In genomic region chr16:24996731-24997130, GRCh38 we compare ENCODE assay signal across 16 cellular contexts. TPM values are rescaled to one million over a fixed set of nuclear protein-coding genes. Genes with fewer than 3 reads are reported as not detected.
DNase-seq lines count a peak whose midpoint lies in the region; ATAC-seq, FAIRE-seq and TF ChIP-seq lines count a peak whose summit lies in the region.
"Had no signal": no experiment of that assay in that cellular context is flagged by ENCODE, and none has a peak within 500 bp of the region (broad histone marks: within the 10 kb centered on the region; RNA-seq: fewer than 3 reads in every experiment).

No MANE protein-coding gene starts in this region.

- H2AFZ ChIP-seq in HepG2 (ENCODE audit: low read length) (no peak overlapping the region), keratinocyte (ENCODE audit: control insufficient read depth, low read length) (no peak overlapping the region)

- H3K9me1 ChIP-seq in keratinocyte (ENCODE audit: control insufficient read depth, extremely low read depth, insufficient read depth, low read length): no peaks in the 10 kb centered on the region

- 98% methylated on average over 2 of the region's 2 CpGs for WGBS in HepG2 (ENCODE audit: low lambda C conversion rate)
- no CpG with 5 or more reads among the region's 2 CpGs for WGBS in right lobe of liver (ENCODE audit: insufficient coverage, low coverage, low lambda C conversion rate, missing lambda C conversion rate)

- POLR2A ChIA-PET in HepG2 (lab: Yijun Ruan, JAX) (no interaction called here), activated B cell treated with CpG ODN at 0.5 μM for 24 hours (lab: Charles Lee) (interaction anchor here (0.6 to 1.2 kb wide), 5 partner anchors 15 to 436 kb away, joined by 3 to 11 read pairs (median 4); no protein-coding TSS in a partner anchor)

- H3K27ac ChIP-seq in HepG2 (ENCODE audit: extremely low read length, insufficient read depth, low read length): peak overlapping the region; percentile 3
- H3K27ac ChIP-seq in right lobe of liver: no peak overlapping the region
- no peak overlapping the region for H3K27ac ChIP-seq in keratinocyte (ENCODE audit: control insufficient read depth, insufficient read depth, low read length)

- TF ChIP-seq EP300 in HepG2 (IDR thresholded peaks at IDR 0.05; ENCODE audit: low read depth in 2 of 2, low read length in 2 of 2): no peak
- no peak for TF ChIP-seq EP300 in HepG2 (CRISPR knock-in tag; IDR thresholded peaks at IDR 0.05; ENCODE audit: borderline replicate concordance)

- no peak for TF ChIP-seq RAD21 in HepG2 (CRISPR knock-in tag; IDR thresholded peaks at IDR 0.05)

- peaks cover 41% of the 10 kb centered on the region for H3K36me3 Mint-ChIP-seq in activated B cell treated with CpG ODN at 0.5 μM for 24 hours (ENCODE audit: low read depth)

- H3K4me3 ChIP-seq in HepG2 (replicated peaks in 1 of 3; ENCODE audit: insufficient read depth in 1 of 3, low read depth in 2 of 3, low read length in 3 of 3) (no peak overlapping the region), right lobe of liver (no peak overlapping the region), keratinocyte (ENCODE audit: control insufficient read depth in 2 of 3, extremely low read depth in 1 of 3, insufficient read depth in 2 of 3, low read depth in 1 of 3, low read length in 3 of 3) (no peak overlapping the region)
- H3K4me3 ChIP-seq: Peyer's patch had no signal

- H4K20me1 ChIP-seq in HepG2 (ENCODE audit: insufficient read depth, low read length): no peaks in the 10 kb centered on the region
- peaks cover 9% of the 10 kb centered on the region for H4K20me1 ChIP-seq in keratinocyte (ENCODE audit: control insufficient read depth, extremely low read depth, insufficient read depth, low read length)

- H3K36me3 ChIP-seq in HepG2 (replicated peaks in 1 of 2; ENCODE audit: control insufficient read depth in 1 of 2, insufficient read depth in 2 of 2, low read length in 2 of 2) (no peaks in the 10 kb centered on the region; a peak in 1 of 5 replicates), right lobe of liver (no peaks in the 10 kb centered on the region), keratinocyte (ENCODE audit: control insufficient read depth in 2 of 2, extremely low read depth in 1 of 2, insufficient read depth in 2 of 2, low read length in 2 of 2) (no peaks in the 10 kb centered on the region)
- H3K36me3 ChIP-seq: Peyer's patch had no signal

- H3K4me1 ChIP-seq in HepG2 (ENCODE audit: insufficient read depth, low read length): peaks cover 100% of the 10 kb centered on the region
- H3K4me1 ChIP-seq in right lobe of liver: peaks cover 0 to 34% (median 3%) of the 10 kb centered on the region in 4 donors
- H3K4me1 ChIP-seq in keratinocyte (ENCODE audit: control insufficient read depth, extremely low read depth, insufficient read depth, low read length): peaks cover 31% of the 10 kb centered on the region

- H3K27ac Mint-ChIP-seq in activated B cell treated with CpG ODN at 0.5 μM for 24 hours: peak overlapping the region; percentile 88
- H3K27ac Mint-ChIP-seq: CD4-positive, alpha-beta T cell had no signal

- dilution Hi-C loops in keratinocyte (cut with MboI; ENCODE audit: extremely low pct_ligation_motif_present, low sequenced_read_pairs): no loop called here

- ATAC-seq in HepG2 (no peak), right lobe of liver (no peak), activated B cell treated with CpG ODN at 0.5 μM for 24 hours (ENCODE audit: low read depth) (no peak), GM21576 (IDR thresholded peaks at IDR 0.05; ENCODE audit: unreplicated experiment) (no peak)

- no peaks in the 10 kb centered on the region for H3K27me3 ChIP-seq in HepG2 (ENCODE audit: control insufficient read depth in 1 of 2, insufficient read depth in 2 of 2, low read length in 2 of 2)
- no peaks in the 10 kb centered on the region for H3K27me3 ChIP-seq in right lobe of liver
- no peaks in the 10 kb centered on the region for H3K27me3 ChIP-seq in keratinocyte (ENCODE audit: control insufficient read depth, extremely low read depth, insufficient read depth, low read length)
- H3K27me3 ChIP-seq: Peyer's patch had no signal

- CTCF ChIA-PET in HepG2 (lab: Yijun Ruan, JAX; ENCODE audit: low intra/inter-chr PET ratio, low total read pairs): no interaction called here
- CTCF ChIA-PET in activated B cell treated with CpG ODN at 0.5 μM for 24 hours (lab: Charles Lee): interaction anchor here (0.7 kb wide), 1 partner anchor 16 kb away, joined by 3 read pairs; no protein-coding TSS in a partner anchor

- DNase-seq in HepG2 (ENCODE audit: low spot score) (no peak), right lobe of liver (no peak), activated B cell treated with CpG ODN at 0.5 μM for 24 hours (no peak), keratinocyte (ENCODE audit: low read depth, low spot score) (no peak), midbrain (lab: John Stamatoyannopoulos, UW) (no peak)
- DNase-seq in stimulated activated naive CD4-positive, alpha-beta T cell (lab: John Stamatoyannopoulos, UW): no peak
- DNase-seq: CD4-positive, alpha-beta T cell; H9; Kasumi-1; NCI-H1417; NCI-H2029 treated with DMSO at 0.1 percent for 48 hours; NCI-H524; Right ventricle myocardium superior had no signal

- no peak for TF ChIP-seq CTCF in HepG2 (CRISPR knock-in tag; IDR thresholded peaks at IDR 0.05)
- no peak for TF ChIP-seq CTCF in right lobe of liver (IDR thresholded peaks at IDR 0.05)
- TF ChIP-seq CTCF in activated B cell treated with CpG ODN at 0.5 μM for 24 hours (IDR thresholded peaks at IDR 0.05): no peak
- TF ChIP-seq CTCF in keratinocyte (optimal IDR thresholded peaks at IDR 0.05 in 1 of 3, IDR thresholded peaks at IDR 0.05 in 1 of 3, conservative IDR thresholded peaks at IDR 0.05 in 1 of 3; ENCODE audit: extremely low read depth in 1 of 3, insufficient read depth in 2 of 3, low read length in 3 of 3): no peak

- H3K4me3 Mint-ChIP-seq in activated B cell treated with CpG ODN at 0.5 μM for 24 hours: peak overlapping the region; percentile 32
- H3K4me3 Mint-ChIP-seq: CD4-positive, alpha-beta T cell; H9 had no signal

- H3K9me3 ChIP-seq in HepG2 (ENCODE audit: low read length): no peaks in the 10 kb centered on the region
- no peaks in the 10 kb centered on the region for H3K9me3 ChIP-seq in right lobe of liver
- H3K9me3 ChIP-seq in keratinocyte (ENCODE audit: control insufficient read depth, low read depth, low read length): no peaks in the 10 kb centered on the region
- H3K9me3 ChIP-seq: Peyer's patch had no signal

- H3K4me2 ChIP-seq in HepG2 (ENCODE audit: low read depth, low read length) (no peak overlapping the region), keratinocyte (ENCODE audit: control insufficient read depth, extremely low read depth, insufficient read depth, low read depth, low read length) (peak overlapping the region; percentile 3)

- H3K27me3 Mint-ChIP-seq in activated B cell treated with CpG ODN at 0.5 μM for 24 hours: no peaks in the 10 kb centered on the region
- H3K27me3 Mint-ChIP-seq: CD4-positive, alpha-beta T cell had no signal

- H3K9me3 Mint-ChIP-seq in activated B cell treated with CpG ODN at 0.5 μM for 24 hours: no peaks in the 10 kb centered on the region
- H3K9me3 Mint-ChIP-seq: CD4-positive, alpha-beta T cell; H9 had no signal

- H3K4me1 Mint-ChIP-seq in activated B cell treated with CpG ODN at 0.5 μM for 24 hours: peaks cover 95% of the 10 kb centered on the region

- no TSS peak for BruUV-seq in HepG2 (replicated peaks; lab: Mats Ljungman, UMichigan)

- H3K79me2 ChIP-seq in HepG2 (ENCODE audit: insufficient read depth, low read length): peaks cover 94% of the 10 kb centered on the region
- peaks cover 51% of the 10 kb centered on the region for H3K79me2 ChIP-seq in keratinocyte (ENCODE audit: control insufficient read depth, insufficient read depth, low read length)

- intact Hi-C loops in HepG2 (cut with micrococcal nuclease; ENCODE audit: unreplicated experiment) (no loop called here), right lobe of liver (cut with DNase I) (no loop called here), activated B cell treated with CpG ODN at 0.5 μM for 24 hours (cut with micrococcal nuclease) (loop anchor here (1.0 to 2.0 kb wide), 5 partner anchors 10 to 18 kb away; no protein-coding TSS in a partner anchor)

- H3K9ac ChIP-seq in HepG2 (ENCODE audit: insufficient read depth, low read depth, low read length): no peak overlapping the region
- H3K9ac ChIP-seq in keratinocyte (ENCODE audit: control insufficient read depth, extremely low read depth, insufficient read depth, low read length): no peak overlapping the region

- TF ChIP-seq POLR2A in HepG2 (IDR thresholded peaks at IDR 0.05; ENCODE audit: insufficient read depth in 1 of 2, low read depth in 2 of 2, low read length in 2 of 2) (no peak), right lobe of liver (IDR thresholded peaks at IDR 0.05) (no peak)

- in situ Hi-C loops in HepG2 (cut with HindIII; ENCODE audit: extremely low pct_ligation_motif_present, low pct_unique_long_range_greater_than_20kb): no loop called here

- no peak for FAIRE-seq in HepG2 (lab: Jason Lieb, UNC)
- no peak for FAIRE-seq in keratinocyte (lab: Jason Lieb, UNC)
- FAIRE-seq: GM19239 had no signal

RNA-seq across cellular contexts. Expression of gene ARHGAP17, which starts 18.4 kb away (rescaled TPM):
- total RNA-seq in HepG2 (2016; rRNA removed; fragmentation: Illumina TruSeq; extraction: Trizol) (24.6 and 43.8 TPM in 2 replicates), right lobe of liver (10 to 100 TPM; 20.9 to 33.9 (median 26.3) TPM), activated B cell treated with CpG ODN at 0.5 μM for 24 hours (287 and 310 TPM in 2 replicates)
- 13.5 and 14.6 TPM in 2 replicates for total RNA-seq in HepG2 (2016; cell fraction: cytosol; rRNA removed; fragmentation: Illumina TruSeq; extraction: Trizol; ENCODE audit: low read depth)
- total RNA-seq in HepG2 (2016; cell fraction: insoluble cytoplasmic fraction; rRNA removed; fragmentation: Illumina TruSeq; extraction: Trizol): 22.9 and 34.1 TPM in 2 replicates
- total RNA-seq in HepG2 (2016; cell fraction: membrane; rRNA removed; fragmentation: Illumina TruSeq; extraction: Trizol): 38.2 and 42.2 TPM in 2 replicates
- 51.5 and 56.4 TPM in 2 replicates for total RNA-seq in HepG2 (2016; cell fraction: nucleus; rRNA removed; fragmentation: Illumina TruSeq; extraction: Trizol)
- polyA plus RNA-seq in HepG2 (2011; rRNA removed) (18.7 and 20.8 TPM in 2 replicates), keratinocyte (6.2 to 14.1 TPM (median 9.6 TPM) in 3 replicates)
- polyA plus RNA-seq in HepG2 (2011; cell fraction: cytosol; rRNA removed): 12.9 and 15.6 TPM in 2 replicates
- polyA plus RNA-seq in HepG2 (2011; cell fraction: nucleus; rRNA removed): 45.1 and 48.7 TPM in 2 replicates
- 43.9 and 44.3 TPM in 2 replicates for polyA plus RNA-seq in HepG2 (2012)
- 13.4 and 14.4 TPM in 2 replicates for polyA plus RNA-seq in HepG2 (2016; cell fraction: cytosol; fragmentation: Illumina TruSeq; extraction: Trizol; ENCODE audit: low read depth)
- polyA plus RNA-seq in HepG2 (2016; cell fraction: insoluble cytoplasmic fraction; fragmentation: Illumina TruSeq; extraction: Trizol; ENCODE audit: low read depth): 50.2 and 64.9 TPM in 2 replicates
- polyA plus RNA-seq in HepG2 (2016; cell fraction: membrane; fragmentation: Illumina TruSeq; extraction: Trizol; ENCODE audit: low read depth): 28.7 and 35.1 TPM in 2 replicates
- polyA plus RNA-seq in HepG2 (2016; cell fraction: nucleus; fragmentation: Illumina TruSeq; extraction: Trizol; ENCODE audit: insufficient read depth, low read depth): 76.7 and 80.0 TPM in 2 replicates
- polyA minus RNA-seq in HepG2 (2011; rRNA and poly(A)+ RNA removed; ENCODE audit: low replicate concordance): 32.6 and 34.6 TPM in 2 replicates
- polyA minus RNA-seq in HepG2 (2011; cell fraction: cytosol; rRNA and poly(A)+ RNA removed): 25.9 and 33.1 TPM in 2 replicates
- 83.6 and 90.6 TPM in 2 replicates for polyA minus RNA-seq in HepG2 (2011; cell fraction: nucleus; rRNA and poly(A)+ RNA removed)
- 60.2 TPM for polyA plus RNA-seq in keratinocyte (2011; ENCODE audit: low read depth)
- polyA plus RNA-seq in keratinocyte (2011; cell fraction: cytosol; rRNA removed): 14.7 and 25.0 TPM in 2 replicates
- polyA plus RNA-seq in keratinocyte (2011; cell fraction: nucleus; rRNA removed): 33.4 and 34.9 TPM in 2 replicates
- polyA plus RNA-seq in keratinocyte (2012; ENCODE audit: low replicate concordance): 21.3 and 23.8 TPM in 2 replicates
- 19.8 to 25.2 TPM (median 24.1 TPM) in 3 replicates for polyA minus RNA-seq in keratinocyte
- polyA minus RNA-seq in keratinocyte (2011; cell fraction: cytosol; rRNA and poly(A)+ RNA removed): 15.2 TPM
- polyA minus RNA-seq in keratinocyte (2011; cell fraction: nucleus; rRNA and poly(A)+ RNA removed): 18.1 and 35.2 TPM in 2 replicates
